In genomic region chr5:51398875-51399635, GRCh38 we compare ENCODE assay signal across 18 cellular contexts. TPM values are rescaled to one million over a fixed set of nuclear protein-coding genes. Genes with fewer than 3 reads are reported as not detected.
DNase-seq lines count a peak whose midpoint lies in the region; ATAC-seq and TF ChIP-seq lines count a peak whose summit lies in the region.
"Had no signal": no experiment of that assay in that cellular context is flagged by ENCODE, and none has a peak within 500 bp of the region (broad histone marks: within the 10 kb centered on the region; RNA-seq: fewer than 3 reads in every experiment).

No MANE protein-coding gene starts in this region.

- H3K27ac ChIP-seq in parathyroid adenoma = no peak overlapping the region
- no peak overlapping the region for H3K27ac ChIP-seq in OCI-LY7 (ENCODE audit: low read depth, low read length, poor library complexity, severe bottlenecking)
- H3K27ac ChIP-seq: left ventricle myocardium inferior, Peyer's patch, upper lobe of left lung had no signal

- ATAC-seq in HG03097 (IDR thresholded peaks at IDR 0.05; ENCODE audit: low FRiP score, unreplicated experiment) (no peak), HG02852 (IDR thresholded peaks at IDR 0.05; ENCODE audit: unreplicated experiment) (no peak)
- ATAC-seq: activated CD8-positive, alpha-beta memory T cell treated with anti-CD3 and anti-CD28 coated beads, Interleukin-2, amount 10 ng/mL, durations not matched to agents 7 days and 5 days had no signal

- H3K4me1 ChIP-seq in ES-I3 (ENCODE audit: insufficient read depth, low read length) (peaks cover 15% of the 10 kb centered on the region), NT2/D1 (ENCODE audit: insufficient read depth, insufficient read length) (no peaks in the 10 kb centered on the region), parathyroid adenoma (no peaks in the 10 kb centered on the region), OCI-LY7 (ENCODE audit: insufficient read depth, low read length, poor library complexity, severe bottlenecking) (no peaks in the 10 kb centered on the region)

- H3K27me3 ChIP-seq in NT2/D1 (ENCODE audit: insufficient read depth, insufficient read length) (peaks cover 56% of the 10 kb centered on the region), parathyroid adenoma (ENCODE audit: control insufficient read depth, insufficient read depth, low read length) (peaks cover 7% of the 10 kb centered on the region)

- H2AFZ ChIP-seq in parathyroid adenoma (peak overlapping the region; percentile 15), OCI-LY7 (ENCODE audit: low read length) (no peak overlapping the region)

- H3K4me3 ChIP-seq in NT2/D1 (ENCODE audit: insufficient read length, low read depth) = peak overlapping the region; percentile 34
- peak overlapping the region; percentile 25 for H3K4me3 ChIP-seq in iPS-11a (ENCODE audit: low read depth, low read length)
- H3K4me3 ChIP-seq in parathyroid adenoma (ENCODE audit: low read depth, low read length) = no peak overlapping the region
- H3K4me3 ChIP-seq in OCI-LY7 (ENCODE audit: low read depth, low read length, poor library complexity, severe bottlenecking) = no peak overlapping the region
- H3K4me3 ChIP-seq: left ventricle myocardium inferior, Peyer's patch, upper lobe of left lung had no signal

- H3K9me2 ChIP-seq in OCI-LY7 (ENCODE audit: insufficient read depth, low read length) = no peaks in the 10 kb centered on the region

- no peak overlapping the region for H3K4me2 ChIP-seq in parathyroid adenoma (ENCODE audit: low read length)
- no peak overlapping the region for H3K4me2 ChIP-seq in OCI-LY7 (ENCODE audit: low read length)

- CTCF ChIA-PET in OCI-LY7 (lab: Charles Lee; ENCODE audit: unreplicated experiment) = no interaction called here

- H3K36me3 ChIP-seq in ES-I3 (ENCODE audit: insufficient read depth, low read length) (no peaks in the 10 kb centered on the region), NT2/D1 (ENCODE audit: insufficient read depth, insufficient read length, low read length) (no peaks in the 10 kb centered on the region), parathyroid adenoma (ENCODE audit: control insufficient read depth, insufficient read depth, low read length) (no peaks in the 10 kb centered on the region), OCI-LY7 (ENCODE audit: insufficient read depth, low read length) (no peaks in the 10 kb centered on the region)
- H3K36me3 ChIP-seq: left ventricle myocardium inferior, Peyer's patch, upper lobe of left lung had no signal

- BruUV-seq in OCI-LY7 (replicated peaks; lab: Mats Ljungman, UMichigan) = no TSS peak

- POLR2A ChIA-PET in OCI-LY7 (lab: Charles Lee) = interaction anchor here (0.9 kb wide), 1 partner anchor 43 kb away, joined by 4 read pairs; no protein-coding TSS in a partner anchor

- H3K79me2 ChIP-seq in parathyroid adenoma = no peaks in the 10 kb centered on the region
- no peaks in the 10 kb centered on the region for H3K79me2 ChIP-seq in OCI-LY7 (ENCODE audit: insufficient read depth, low read depth, low read length)

- DNase-seq in NT2/D1 (ENCODE audit: low read depth, low spot score) (no peak), OCI-LY7 (ENCODE audit: low spot score) (no peak), SHP77 (lab: John Stamatoyannopoulos, UW) (no peak)
- DNase-seq: activated B cell treated with CpG ODN at 0.5 μM for 24 hours; activated CD8-positive, alpha-beta memory T cell treated with anti-CD3 and anti-CD28 coated beads, Interleukin-2, amount 10 ng/mL, durations not matched to agents 7 days and 5 days; activated naive CD4-positive, alpha-beta T cell treated with anti-CD3 and anti-CD28 coated beads, Interleukin-2, amount 50 U/mL, for 16 hours; AML-193; cerebellar nuclear complex; DMS79 treated with DMSO at 0.1 percent for 48 hours; left ventricle myocardium inferior; NCI-H510A; Peyer's patch had no signal

- no peaks in the 10 kb centered on the region for H3K9me3 ChIP-seq in ES-I3 (ENCODE audit: control insufficient read depth, insufficient read depth, low read length)
- no peaks in the 10 kb centered on the region for H3K9me3 ChIP-seq in NT2/D1 (ENCODE audit: insufficient read depth, low read length)
- H3K9me3 ChIP-seq in parathyroid adenoma (ENCODE audit: control insufficient read depth, low read length) = no peaks in the 10 kb centered on the region
- H3K9me3 ChIP-seq in OCI-LY7 (ENCODE audit: low read length) = no peaks in the 10 kb centered on the region
- H3K9me3 ChIP-seq: left ventricle myocardium inferior, Peyer's patch, upper lobe of left lung had no signal

- no peaks in the 10 kb centered on the region for H4K20me1 ChIP-seq in OCI-LY7 (ENCODE audit: insufficient read depth, low read length)

- H3K9ac ChIP-seq in ES-I3 (ENCODE audit: low read depth, low read length) = peak overlapping the region; percentile 41; the same call in 1 of the 2 replicates
- H3K9ac ChIP-seq in NT2/D1 (ENCODE audit: insufficient read length, low read depth) = peak overlapping the region; percentile 32
- no peak overlapping the region for H3K9ac ChIP-seq in parathyroid adenoma

- intact Hi-C loops in OCI-LY7 (cut with micrococcal nuclease; ENCODE audit: unreplicated experiment) = no loop called here

- TF ChIP-seq CTCF in parathyroid adenoma (IDR thresholded peaks at IDR 0.05) (no peak), OCI-LY7 (conservative IDR thresholded peaks at IDR 0.05; ENCODE audit: low read length) (no peak)

RNA-seq across cellular contexts. Expression of gene ISL1, which starts 15.8 kb away (rescaled TPM):
- total RNA-seq in OCI-LY7 (2014; rRNA removed; shearing (Covaris generic)) = not detected in 2 replicates
- total RNA-seq in OCI-LY7 (2022) = not detected in 2 replicates
- total RNA-seq: activated B cell treated with CpG ODN at 0.5 μM for 24 hours; activated CD8-positive, alpha-beta memory T cell treated with anti-CD3 and anti-CD28 coated beads, Interleukin-2, amount 10 ng/mL, durations not matched to agents 7 days and 5 days; left ventricle myocardium inferior; upper lobe of left lung had no signal

Comparison
In these comparisons a context has a peak if more than half of its experiments do, and no peak if none do; other contexts are left out.
1. H3K4me3 ChIP-seq: peak in NT2/D1 (single experiment) and iPS-11a (single experiment); none in parathyroid adenoma (single experiment) and OCI-LY7 (single experiment).